21 cellular contexts compared by ENCODE assay signal in genomic region chr21:32253215-32253641, GRCh38. TPM values are rescaled to one million over a fixed set of nuclear protein-coding genes. Genes with fewer than 3 reads are reported as not detected.
DNase-seq lines count a peak whose midpoint lies in the region; ATAC-seq and TF ChIP-seq lines count a peak whose summit lies in the region.
"Had no signal": no experiment of that assay in that cellular context is flagged by ENCODE, and none has a peak within 500 bp of the region (broad histone marks: within the 10 kb centered on the region; RNA-seq: fewer than 3 reads in every experiment).

No MANE protein-coding gene starts in this region.

- no peak overlapping the region for H3K9ac ChIP-seq in IMR-90 (ENCODE audit: low read depth, low read length)
- no peak overlapping the region for H3K9ac ChIP-seq in fibroblast of lung (ENCODE audit: insufficient read depth, low read length)

- H3K9me3 Mint-ChIP-seq in activated T-helper 17 cell treated with anti-CD3 and anti-CD28 coated beads, Interleukin-2, amount 50 U/mL, for 72 hours: peaks cover 5% of the 10 kb centered on the region

- no peaks in the 10 kb centered on the region for H3K36me3 ChIP-seq in IMR-90 (ENCODE audit: control insufficient read depth, insufficient read depth, low read length)
- H3K36me3 ChIP-seq in fibroblast of lung (ENCODE audit: control insufficient read depth, insufficient read depth, low read length): no peaks in the 10 kb centered on the region
- H3K36me3 ChIP-seq in hepatocyte (replicated peaks; ENCODE audit: insufficient read depth, low read depth): no peaks in the 10 kb centered on the region
- no peaks in the 10 kb centered on the region for H3K36me3 ChIP-seq in aorta (ENCODE audit: control insufficient read depth in 1 of 2, insufficient read depth in 2 of 2, low read length in 1 of 2)
- no peaks in the 10 kb centered on the region for H3K36me3 ChIP-seq in breast epithelium
- H3K36me3 ChIP-seq: colonic mucosa, ovary, tibial nerve had no signal

- no peak overlapping the region for H2AK5ac ChIP-seq in IMR-90 (ENCODE audit: low read depth, low read length)

- peak overlapping the region; percentile 62; the same call in 1 of the 2 replicates for H3K27ac ChIP-seq in IMR-90 (ENCODE audit: insufficient read depth, low read length)
- H3K27ac ChIP-seq in fibroblast of lung (ENCODE audit: insufficient read depth, low read length): no peak overlapping the region
- H3K27ac ChIP-seq in hepatocyte: no peak overlapping the region
- peak overlapping the region in 1 of 2 donors; percentile 9 for H3K27ac ChIP-seq in aorta (ENCODE audit: low read depth in 1 of 2, low read length in 2 of 2)
- no peak overlapping the region for H3K27ac ChIP-seq in breast epithelium
- H3K27ac ChIP-seq: colonic mucosa, epithelial cell of prostate, ovary, skin epidermis, tibial nerve had no signal

- no peak for TF ChIP-seq RAD21 in IMR-90 (IDR thresholded peaks at IDR 0.05; ENCODE audit: low read length)

- POLR2A ChIA-PET in IMR-90 (lab: Charles Lee; ENCODE audit: unreplicated experiment): interaction anchor here (0.6 kb wide), 1 partner anchor 888 kb away, joined by 14 read pairs; no protein-coding TSS in a partner anchor

- H3K23ac ChIP-seq in IMR-90 (ENCODE audit: low read depth, low read length): no peak overlapping the region

- no peaks in the 10 kb centered on the region for H3K36me3 Mint-ChIP-seq in activated T-helper 17 cell treated with anti-CD3 and anti-CD28 coated beads, Interleukin-2, amount 50 U/mL, for 72 hours (ENCODE audit: low read depth)
- H3K36me3 Mint-ChIP-seq: CD4-positive, CD25-positive, alpha-beta regulatory T cell; stimulated activated effector memory CD8-positive, alpha-beta T cell treated with anti-CD3 and anti-CD28 coated beads, Interleukin-12 subunit alpha, Interleukin-12 subunit beta, amount 100 ng/mL, for 72 hours had no signal

- H4K20me1 ChIP-seq in IMR-90 (ENCODE audit: insufficient read depth, low read length) (no peaks in the 10 kb centered on the region), fibroblast of lung (ENCODE audit: control insufficient read depth, extremely low read depth, insufficient read depth, low read length) (no peaks in the 10 kb centered on the region), hepatocyte (ENCODE audit: insufficient read depth, poor library complexity, severe bottlenecking) (no peaks in the 10 kb centered on the region)

- peak overlapping the region; percentile 2; the same call in 1 of the 2 replicates for H4K5ac ChIP-seq in IMR-90 (ENCODE audit: low read depth, low read length)

- peak overlapping the region; percentile 56 for H2BK20ac ChIP-seq in IMR-90 (ENCODE audit: low read depth, low read length)

- H4K8ac ChIP-seq in IMR-90 (ENCODE audit: low read depth in 2 of 2, low read length in 2 of 2): peak overlapping the region in 1 of 2 experiments; percentile 75; a peak in 2 of 4 replicates

- peak overlapping the region; percentile 82 for H2BK120ac ChIP-seq in IMR-90 (ENCODE audit: low read depth, low read length)

- H2BK15ac ChIP-seq in IMR-90 (ENCODE audit: low read depth, low read length): peak overlapping the region; percentile 74; the same call in 1 of the 3 replicates

- no TSS peak for BruUV-seq in IMR-90 (replicated peaks; lab: Mats Ljungman, UMichigan)

- peaks cover 20% of the 10 kb centered on the region for H3K4me1 ChIP-seq in IMR-90 (ENCODE audit: control insufficient read depth, insufficient read depth, low read length)
- peaks cover 9% of the 10 kb centered on the region for H3K4me1 ChIP-seq in fibroblast of lung (ENCODE audit: control insufficient read depth, extremely low read depth, insufficient read depth, low read length)
- peaks cover 17% of the 10 kb centered on the region for H3K4me1 ChIP-seq in hepatocyte (ENCODE audit: insufficient read depth)
- H3K4me1 ChIP-seq in aorta (ENCODE audit: control insufficient read depth in 1 of 2, insufficient read depth in 2 of 2, low read length in 2 of 2): peaks cover 0 to 2% of the 10 kb centered on the region in 2 donors
- H3K4me1 ChIP-seq in breast epithelium: no peaks in the 10 kb centered on the region
- H3K4me1 ChIP-seq: colonic mucosa had no signal

- H3K27ac Mint-ChIP-seq in activated T-helper 17 cell treated with anti-CD3 and anti-CD28 coated beads, Interleukin-2, amount 50 U/mL, for 72 hours: no peak overlapping the region
- H3K27ac Mint-ChIP-seq: activated CD8-positive, alpha-beta T cell treated with anti-CD3 and anti-CD28 coated beads for 36 hours; activated naive CD8-positive, alpha-beta T cell treated with anti-CD3 and anti-CD28 coated beads, Interleukin-2, amount 50 U/mL, for 24 hours; activated T-helper 1 cell treated with anti-CD3 and anti-CD28 coated beads, Interleukin-12 subunit alpha, Interleukin-12 subunit beta, Interleukin-2, Interleukin-4 antibody, amounts not matched to agents 30 ng/mL and 10 ng/mL and 1 ng/mL, durations not matched to agents 14 hours and 24 hours and 36 hours; CD4-positive, CD25-positive, alpha-beta regulatory T cell; stimulated activated effector memory CD8-positive, alpha-beta T cell treated with anti-CD3 and anti-CD28 coated beads, Interleukin-12 subunit alpha, Interleukin-12 subunit beta, amount 100 ng/mL, for 72 hours had no signal

- H3K79me1 ChIP-seq in IMR-90 (ENCODE audit: low read depth in 1 of 2, low read length in 2 of 2): no peaks in the 10 kb centered on the region

- dilution Hi-C loops in IMR-90 (cut with HindIII; ENCODE audit: low sequenced_read_pairs, unreplicated experiment): no loop called here

- in situ Hi-C loops in IMR-90 (cut with MboI; ENCODE audit: low sequenced_read_pairs): no loop called here

- H3K4me3 Mint-ChIP-seq in activated T-helper 17 cell treated with anti-CD3 and anti-CD28 coated beads, Interleukin-2, amount 50 U/mL, for 72 hours: no peak overlapping the region
- H3K4me3 Mint-ChIP-seq: activated CD8-positive, alpha-beta T cell treated with anti-CD3 and anti-CD28 coated beads for 36 hours; activated naive CD8-positive, alpha-beta T cell treated with anti-CD3 and anti-CD28 coated beads, Interleukin-2, amount 50 U/mL, for 24 hours; activated T-helper 1 cell treated with anti-CD3 and anti-CD28 coated beads, Interleukin-12 subunit alpha, Interleukin-12 subunit beta, Interleukin-2, Interleukin-4 antibody, amounts not matched to agents 30 ng/mL and 10 ng/mL and 1 ng/mL, durations not matched to agents 14 hours and 24 hours and 36 hours; CD4-positive, CD25-positive, alpha-beta regulatory T cell; stimulated activated effector memory CD8-positive, alpha-beta T cell treated with anti-CD3 and anti-CD28 coated beads, Interleukin-12 subunit alpha, Interleukin-12 subunit beta, amount 100 ng/mL, for 72 hours had no signal

- H3K4me3 ChIP-seq in IMR-90 (ENCODE audit: insufficient read depth, low read depth, low read length) (no peak overlapping the region), fibroblast of lung (replicated peaks in 1 of 4; ENCODE audit: control extremely low read depth in 1 of 4, insufficient read depth in 1 of 4, low read depth in 3 of 4, low read length in 4 of 4) (no peak overlapping the region), hepatocyte (no peak overlapping the region), aorta (ENCODE audit: low read length in 2 of 2) (no peak overlapping the region), breast epithelium (no peak overlapping the region)
- H3K4me3 ChIP-seq: colonic mucosa, mucosa of descending colon, ovary, skin epidermis, tibial nerve had no signal

- H3K79me2 ChIP-seq in fibroblast of lung (ENCODE audit: control insufficient read depth, insufficient read depth, low read length) (no peaks in the 10 kb centered on the region), hepatocyte (no peaks in the 10 kb centered on the region)

- H3K14ac ChIP-seq in IMR-90 (replicated peaks; ENCODE audit: low read depth, low read length): no peak overlapping the region

- no peak for TF ChIP-seq CTCF in IMR-90 (conservative IDR thresholded peaks at IDR 0.05; ENCODE audit: low read depth, low read length)
- TF ChIP-seq CTCF in fibroblast of lung (conservative IDR thresholded peaks at IDR 0.05 in 1 of 2, IDR thresholded peaks at IDR 0.05 in 1 of 2; ENCODE audit: low read depth in 1 of 2, low read length in 2 of 2): no peak
- TF ChIP-seq CTCF in hepatocyte (IDR thresholded peaks at IDR 0.05; ENCODE audit: poor library complexity): no peak
- TF ChIP-seq CTCF in breast epithelium (IDR thresholded peaks at IDR 0.05): no peak

- peak; percentile 65 for DNase-seq in IMR-90
- DNase-seq in fibroblast of lung (ENCODE audit: low read depth in 2 of 2): peak; percentile 43 to 75
- peak; percentile 19 for DNase-seq in hepatocyte (ENCODE audit: low spot score)
- peak; percentile 73 to 80 for DNase-seq in aorta
- no peak for DNase-seq in breast epithelium (ENCODE audit: low spot score in 2 of 2)
- DNase-seq: activated CD8-positive, alpha-beta T cell treated with anti-CD3 and anti-CD28 coated beads for 36 hours; activated naive CD8-positive, alpha-beta T cell treated with anti-CD3 and anti-CD28 coated beads, Interleukin-2, amount 50 U/mL, for 24 hours; CD4-positive, CD25-positive, alpha-beta regulatory T cell; colonic mucosa; DMS79 treated with DMSO at 0.1 percent for 48 hours; mucosa of descending colon; NCI-H1105 treated with DMSO at 0.1 percent for 48 hours; SW 1271 had no signal

- 70% methylated on average over 2 of the region's 7 CpGs; no CpG with 5 or more reads in 1 of the 2 experiments for WGBS in IMR-90 (ENCODE audit: extremely low coverage in 2 of 2, insufficient read length in 1 of 2), 2 experiments
- WGBS in hepatocyte (ENCODE audit: low lambda C conversion rate, missing lambda C conversion rate): 61% methylated on average over 7 of the region's 7 CpGs
- 4 to 8% methylated on average over 7 of the region's 7 CpGs for WGBS in aorta, 2 donors

- H2AK9ac ChIP-seq in IMR-90 (replicated peaks; ENCODE audit: low read depth, low read length, poor library complexity): peak overlapping the region; percentile 31

- peak overlapping the region; percentile 48 for H4K91ac ChIP-seq in IMR-90 (ENCODE audit: insufficient read depth, low read depth, low read length)

- peak overlapping the region; percentile 40; the same call in 1 of the 2 replicates for H3K18ac ChIP-seq in IMR-90 (ENCODE audit: low read depth, low read length)

- no peaks in the 10 kb centered on the region for H3K9me2 ChIP-seq in hepatocyte (replicated peaks; ENCODE audit: insufficient read depth)

- peak overlapping the region; percentile 61 for H3K4ac ChIP-seq in IMR-90 (ENCODE audit: low read depth, low read length)

- H3K27me3 Mint-ChIP-seq in activated T-helper 17 cell treated with anti-CD3 and anti-CD28 coated beads, Interleukin-2, amount 50 U/mL, for 72 hours: peaks cover 40% of the 10 kb centered on the region

- peak overlapping the region; percentile 13; the same call in 1 of the 2 replicates for H3K4me2 ChIP-seq in IMR-90 (ENCODE audit: low read depth, low read length)
- H3K4me2 ChIP-seq in fibroblast of lung (ENCODE audit: extremely low read depth, insufficient read depth, low read length): no peak overlapping the region
- H3K4me2 ChIP-seq in hepatocyte: no peak overlapping the region

- no peak overlapping the region for H2BK5ac ChIP-seq in IMR-90 (ENCODE audit: low read depth, low read length, poor library complexity, severe bottlenecking)

- ATAC-seq in IMR-90 (ENCODE audit: low read depth) (peak; percentile 77), aorta (ENCODE audit: low FRiP score) (peak; percentile 51), GM18867 (IDR thresholded peaks at IDR 0.05; ENCODE audit: unreplicated experiment) (no peak)
- ATAC-seq in activated T-helper 17 cell treated with anti-CD3 and anti-CD28 coated beads, Interleukin-2, amount 50 U/mL, for 72 hours (replicated peaks): no peak
- ATAC-seq: activated CD8-positive, alpha-beta T cell treated with anti-CD3 and anti-CD28 coated beads for 36 hours; activated naive CD8-positive, alpha-beta T cell treated with anti-CD3 and anti-CD28 coated beads, Interleukin-2, amount 50 U/mL, for 24 hours; mucosa of descending colon; stimulated activated effector memory CD8-positive, alpha-beta T cell treated with anti-CD3 and anti-CD28 coated beads, Interleukin-12 subunit alpha, Interleukin-12 subunit beta, amount 100 ng/mL, for 72 hours had no signal

- peak overlapping the region; percentile 84 for H2AFZ ChIP-seq in IMR-90 (replicated peaks; ENCODE audit: low read length, poor library complexity)
- no peak overlapping the region for H2AFZ ChIP-seq in fibroblast of lung (ENCODE audit: low read length)
- H2AFZ ChIP-seq in hepatocyte: no peak overlapping the region

- H3K56ac ChIP-seq in IMR-90 (ENCODE audit: extremely low read depth, insufficient read depth, low read length): no peak overlapping the region; the same call in 1 of the 2 replicates

- CTCF ChIA-PET in IMR-90 (lab: Yijun Ruan, JAX): interaction anchor here (0.6 to 1.1 kb wide), 3 partner anchors 118 to 388 kb away, joined by 3 to 4 read pairs (median 3); no protein-coding TSS in a partner anchor

- TF ChIP-seq POLR2A in IMR-90 (IDR thresholded peaks at IDR 0.05; ENCODE audit: low read depth, low read length): no peak
- no peak for TF ChIP-seq POLR2A in breast epithelium (IDR thresholded peaks at IDR 0.05)

- H3K9me1 ChIP-seq in IMR-90 (ENCODE audit: insufficient read depth, low read length): peaks cover 5% of the 10 kb centered on the region; the same call in 1 of the 2 replicates

- H3K9me3 ChIP-seq in IMR-90 (ENCODE audit: control insufficient read depth, insufficient read depth, low read length) (no peaks in the 10 kb centered on the region), fibroblast of lung (ENCODE audit: control insufficient read depth, insufficient read depth, low read depth, low read length) (no peaks in the 10 kb centered on the region), hepatocyte (ENCODE audit: low read depth) (no peaks in the 10 kb centered on the region), aorta (ENCODE audit: control insufficient read depth, low read length) (no peaks in the 10 kb centered on the region), breast epithelium (no peaks in the 10 kb centered on the region)
- H3K9me3 ChIP-seq: colonic mucosa, mucosa of descending colon, ovary, tibial nerve had no signal

- H3K4me1 Mint-ChIP-seq in activated T-helper 17 cell treated with anti-CD3 and anti-CD28 coated beads, Interleukin-2, amount 50 U/mL, for 72 hours: peaks cover 5% of the 10 kb centered on the region
- H3K4me1 Mint-ChIP-seq: activated naive CD8-positive, alpha-beta T cell treated with anti-CD3 and anti-CD28 coated beads, Interleukin-2, amount 50 U/mL, for 24 hours; CD4-positive, CD25-positive, alpha-beta regulatory T cell; stimulated activated effector memory CD8-positive, alpha-beta T cell treated with anti-CD3 and anti-CD28 coated beads, Interleukin-12 subunit alpha, Interleukin-12 subunit beta, amount 100 ng/mL, for 72 hours had no signal

- H3K27me3 ChIP-seq in IMR-90 (ENCODE audit: control insufficient read depth, insufficient read depth, low read length) (peaks cover under 1% of the 10 kb centered on the region; the same call in 1 of the 2 replicates), fibroblast of lung (ENCODE audit: control insufficient read depth, insufficient read depth, low read length) (no peaks in the 10 kb centered on the region), hepatocyte (no peaks in the 10 kb centered on the region), aorta (ENCODE audit: control insufficient read depth in 1 of 2, insufficient read depth in 2 of 2, low read length in 1 of 2) (no peaks in the 10 kb centered on the region), breast epithelium (no peaks in the 10 kb centered on the region)
- H3K27me3 ChIP-seq: colonic mucosa, ovary, tibial nerve had no signal

- intact Hi-C loops in IMR-90 (cut with micrococcal nuclease) (loop anchor here (10.0 kb wide), 1 partner anchor 258 kb away; no protein-coding TSS in a partner anchor), aorta (cut with DNase I) (loop anchor here in 1 of 2 donors (10.0 kb wide), 1 partner anchor 228 kb away; no protein-coding TSS in a partner anchor), breast epithelium (cut with DNase I; ENCODE audit: low total_unique reads) (no loop called here)

RNA-seq across cellular contexts. Expression of gene MIS18A, which starts 25.6 kb away (rescaled TPM):
- 4.5 and 8.1 TPM in 2 replicates for total RNA-seq in IMR-90 (2012; rRNA removed)
- 7.6 and 8.2 TPM in 2 replicates for polyA plus RNA-seq in IMR-90 (2012; rRNA removed)
- 9.0 and 11.2 TPM in 2 replicates for polyA plus RNA-seq in IMR-90 (2012; cell fraction: cytosol; rRNA removed)
- 2.5 and 2.9 TPM in 2 replicates for polyA plus RNA-seq in IMR-90 (2012; cell fraction: nucleus; rRNA removed; ENCODE audit: low replicate concordance)
- total RNA-seq in fibroblast of lung: 3.1 and 4.0 TPM in 2 replicates
- polyA plus RNA-seq in fibroblast of lung: 7.6 and 15.5 TPM in 2 replicates
- polyA plus RNA-seq in fibroblast of lung (2012): 6.4 and 14.3 TPM in 2 replicates
- 0.22 TPM in 1 of 2 replicates, not detected in the other for polyA minus RNA-seq in fibroblast of lung (ENCODE audit: low replicate concordance)
- total RNA-seq in hepatocyte: 7.6 and 9.4 TPM in 2 replicates
- polyA plus RNA-seq in hepatocyte: 7.7 and 11.2 TPM in 2 replicates
- 1 to 10 TPM; 4.6 to 5.5 TPM for total RNA-seq in aorta
- 1 to 10 TPM; 3.3 to 4.8 TPM for polyA plus RNA-seq in aorta
- 10 to 100 TPM in 1 of 3 donors, 1 to 10 TPM in 2; 4.2 to 10.8 (median 7.2) TPM for total RNA-seq in breast epithelium
- 10 to 100 TPM; 15.3 to 22.4 TPM for total RNA-seq in activated T-helper 17 cell treated with anti-CD3 and anti-CD28 coated beads, Interleukin-2, amount 50 U/mL, for 72 hours

RNA-seq across cellular contexts. Expression of gene MRAP, which starts 45.4 kb away (rescaled TPM):
- total RNA-seq in IMR-90 (2012; rRNA removed) (not detected in 2 replicates), fibroblast of lung (0.17 and 0.26 TPM in 2 replicates), hepatocyte (0.24 and 0.33 TPM in 2 replicates), aorta (under 1 TPM in 1 of 2 donors, not detected in 1; 0.42 TPM), breast epithelium (10 to 100 TPM in 1 of 3 donors, 1 to 10 TPM in 2; 5.1 to 23.4 (median 8.8) TPM)
- polyA plus RNA-seq in IMR-90 (2012; rRNA removed) (not detected in 2 replicates), fibroblast of lung (not detected in 2 replicates), hepatocyte (0.77 TPM in 1 of 2 replicates, not detected in the other), aorta (under 1 TPM in 1 of 2 donors, not detected in 1; 0.38 TPM)
- not detected in 2 replicates for polyA plus RNA-seq in IMR-90 (2012; cell fraction: cytosol; rRNA removed)
- not detected in 2 replicates for polyA plus RNA-seq in IMR-90 (2012; cell fraction: nucleus; rRNA removed; ENCODE audit: low replicate concordance)
- not detected in 2 replicates for polyA plus RNA-seq in fibroblast of lung (2012)
- polyA minus RNA-seq in fibroblast of lung (ENCODE audit: low replicate concordance): 0.90 TPM in 1 of 2 replicates, not detected in the other
- not detected for total RNA-seq in activated T-helper 17 cell treated with anti-CD3 and anti-CD28 coated beads, Interleukin-2, amount 50 U/mL, for 72 hours
- total RNA-seq: activated CD8-positive, alpha-beta T cell treated with anti-CD3 and anti-CD28 coated beads for 36 hours; activated T-helper 1 cell treated with anti-CD3 and anti-CD28 coated beads, Interleukin-12 subunit alpha, Interleukin-12 subunit beta, Interleukin-2, Interleukin-4 antibody, amounts not matched to agents 30 ng/mL and 10 ng/mL and 1 ng/mL, durations not matched to agents 14 hours and 24 hours and 36 hours; CD4-positive, CD25-positive, alpha-beta regulatory T cell; colonic mucosa; mucosa of descending colon had no signal
- polyA plus RNA-seq: CD4-positive, CD25-positive, alpha-beta regulatory T cell had no signal

Comparison
In these comparisons a context has a peak if more than half of its experiments do, and no peak if none do; other contexts are left out.
1. ATAC-seq: peak in IMR-90 (single experiment) and aorta (single experiment); none in GM18867 (single experiment) and activated T-helper 17 cell treated with anti-CD3 and anti-CD28 coated beads, Interleukin-2, amount 50 U/mL, for 72 hours (single experiment).
2. DNase-seq: peak in IMR-90 (single experiment), fibroblast of lung (2 of 2), hepatocyte (single experiment) and aorta (2 of 2); none in breast epithelium (0 of 2).